Comparison of ENCODE assay signal across 25 cellular contexts in the genomic region with DNA sequence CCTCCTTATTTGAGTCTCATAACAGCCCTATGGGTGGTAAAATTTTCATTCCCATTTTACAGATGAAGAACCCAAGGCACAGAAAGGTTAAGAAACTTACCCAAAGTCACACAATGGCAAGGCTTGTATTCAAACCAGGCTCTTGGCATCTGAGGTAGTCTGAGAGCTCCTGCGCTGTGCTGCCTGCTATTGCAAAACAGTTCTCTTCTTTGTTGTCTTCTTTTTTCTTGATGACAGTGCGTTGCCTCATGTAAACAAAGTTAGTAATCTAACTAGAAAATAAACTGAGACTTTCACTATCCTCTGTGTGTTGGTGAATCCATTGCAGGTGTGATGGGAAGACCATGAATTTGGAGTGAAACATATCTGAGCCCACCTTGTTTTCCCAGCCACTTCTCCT.
DNase-seq lines count a peak whose midpoint lies in the region; ATAC-seq, FAIRE-seq and TF ChIP-seq lines count a peak whose summit lies in the region.
"Had no signal": no experiment of that assay in that cellular context is flagged by ENCODE, and none has a peak within 500 bp of the region (broad histone marks: within the 10 kb centered on the region; RNA-seq: fewer than 3 reads in every experiment).

No MANE protein-coding gene starts in this region.

- no peak for ATAC-seq in GM12878
- ATAC-seq: PC-3 had no signal

- no peak for TF ChIP-seq RAD21 in GM12878 (IDR thresholded peaks at IDR 0.05; ENCODE audit: insufficient read depth, low read depth, low read length)

- H3K27ac ChIP-seq in GM12878 (ENCODE audit: control insufficient read depth, insufficient read depth) (peak overlapping the region; percentile 43), neutrophil (peak overlapping the region; percentile 95)
- H3K27ac ChIP-seq: GM23248, KMS-11, SK-N-MC had no signal

- peaks cover 58% of the 10 kb centered on the region for H3K4me1 Mint-ChIP-seq in CD14-positive monocyte

- H3K27me3 ChIP-seq in GM12878 (replicated peaks in 1 of 2; ENCODE audit: control insufficient read depth in 2 of 2, insufficient read depth in 2 of 2, low read length in 1 of 2) (no peaks in the 10 kb centered on the region), neutrophil (no peaks in the 10 kb centered on the region), BE2C (no peaks in the 10 kb centered on the region)

- no peak overlapping the region for H3K9ac ChIP-seq in GM12878 (ENCODE audit: control insufficient read depth, insufficient read depth, low read length)
- H3K9ac ChIP-seq: GM23248, KMS-11 had no signal

- SMC1A ChIA-PET in GM12878 (lab: Charles Lee; ENCODE audit: uncharacterized antibody, unreplicated experiment), result no interaction called here

- peaks cover 55% of the 10 kb centered on the region for H3K4me1 ChIP-seq in GM12878 (ENCODE audit: control insufficient read depth, insufficient read depth, low read length)
- peaks cover 84 to 100% of the 10 kb centered on the region in 2 experiments for H3K4me1 ChIP-seq in neutrophil (ENCODE audit: control insufficient read depth in 1 of 2, insufficient read depth in 1 of 2, low read depth in 1 of 2, low read length in 1 of 2)
- H3K4me1 ChIP-seq in BE2C, result no peaks in the 10 kb centered on the region

- in situ Hi-C loops in GM12878 (cut with MboI), result no loop called here

- POLR2A ChIA-PET in GM12878 (lab: Charles Lee), result no interaction called here

- H3K9me3 ChIP-seq in GM12878 (replicated peaks; ENCODE audit: control insufficient read depth, insufficient read depth, low read length) (no peaks in the 10 kb centered on the region), neutrophil (no peaks in the 10 kb centered on the region), BE2C (no peaks in the 10 kb centered on the region)

- intact Hi-C loops in CD14-positive monocyte (cut with micrococcal nuclease), result no loop called here
- intact Hi-C loops in GM12878 (cut with micrococcal nuclease; ENCODE audit: unreplicated experiment), result no loop called here

- H3K36me3 Mint-ChIP-seq in CD14-positive monocyte, result no peaks in the 10 kb centered on the region
- H3K36me3 Mint-ChIP-seq: CD4-positive, CD25-positive, alpha-beta regulatory T cell had no signal

- H2AFZ ChIP-seq in GM12878 (ENCODE audit: control insufficient read depth, low read depth, low read length), result no peak overlapping the region
- H2AFZ ChIP-seq: GM23248 had no signal

- WGBS in GM12878 (ENCODE audit: insufficient coverage, insufficient replicate concordance, low lambda C conversion rate, missing lambda C conversion rate), result 98% methylated on average over 2 of the region's 2 CpGs

- H3K4me3 Mint-ChIP-seq in CD14-positive monocyte, result peak overlapping the region in 1 of 2 donors; percentile 30
- H3K4me3 Mint-ChIP-seq: CD4-positive, CD25-positive, alpha-beta regulatory T cell; H9 had no signal

- H3K4me2 ChIP-seq in GM12878 (ENCODE audit: control insufficient read depth, insufficient read depth), result no peak overlapping the region
- H3K4me2 ChIP-seq: KMS-11 had no signal

- RAD21 ChIA-PET in GM12878 (lab: Charles Lee; ENCODE audit: unreplicated experiment), result interaction anchor here (1.4 kb wide), 1 partner anchor 42 kb away, joined by 3 read pairs; no protein-coding TSS in a partner anchor

- no peaks in the 10 kb centered on the region for H4K20me1 ChIP-seq in GM12878 (ENCODE audit: control insufficient read depth, insufficient read depth)

- no peaks in the 10 kb centered on the region for H3K36me3 ChIP-seq in GM12878 (ENCODE audit: control insufficient read depth in 2 of 2, insufficient read depth in 2 of 2, low read length in 1 of 2)
- H3K36me3 ChIP-seq in neutrophil, result no peaks in the 10 kb centered on the region
- H3K36me3 ChIP-seq in BE2C, result no peaks in the 10 kb centered on the region

- H3K4me3 ChIP-seq in GM12878 (no peak overlapping the region), neutrophil (ENCODE audit: low read depth in 1 of 2, low read length in 1 of 2) (peak overlapping the region; percentile 65 to 68), BE2C (ENCODE audit: low read depth, low read length) (no peak overlapping the region)
- H3K4me3 ChIP-seq: GM23248, SK-N-MC had no signal

- peaks cover 0 to 3% (median 0%) of the 10 kb centered on the region in 7 donors for H3K9me3 Mint-ChIP-seq in CD14-positive monocyte
- H3K9me3 Mint-ChIP-seq: H9 had no signal

- no peak for TF ChIP-seq EP300 in GM12878 (IDR thresholded peaks at IDR 0.05; ENCODE audit: borderline replicate concordance in 1 of 2, control insufficient read depth in 1 of 2, low read depth in 2 of 2, low read length in 2 of 2)

- no peaks in the 10 kb centered on the region for H3K79me2 ChIP-seq in GM12878 (ENCODE audit: control insufficient read depth, insufficient read depth, low read length)

- TF ChIP-seq CTCF in CD14-positive monocyte (IDR thresholded peaks at IDR 0.05), result no peak
- no peak for TF ChIP-seq CTCF in GM12878 (IDR thresholded peaks at IDR 0.05 in 2 of 3, conservative IDR thresholded peaks at IDR 0.05 in 1 of 3; ENCODE audit: control insufficient read depth in 2 of 3, extremely low read depth in 1 of 3, insufficient read depth in 1 of 3, low read depth in 3 of 3, low read length in 3 of 3)
- TF ChIP-seq CTCF in neutrophil (IDR thresholded peaks at IDR 0.05), result no peak
- no peak for TF ChIP-seq CTCF in BE2C (IDR thresholded peaks at IDR 0.05; ENCODE audit: low read depth, low read length)

- CTCF ChIA-PET in GM12878 (lab: Yijun Ruan, JAX), result no interaction called here

- DNase-seq in CD14-positive monocyte (ENCODE audit: low spot score) (no peak), HCEC 1CT (peak; percentile 24), GM12878 (ENCODE audit: low read depth, low spot score) (no peak), BE2C (no peak), LoVo (ENCODE audit: low spot score) (no peak), GDM1 (lab: John Stamatoyannopoulos, UW) (no peak)
- DNase-seq: CD4-positive, CD25-positive, alpha-beta regulatory T cell; DMS79; GM23248; H9; IMR-90; NCI-H1417; NCI-H1694 treated with DMSO at 0.1 percent for 48 hours; NCI-H2081 treated with DMSO at 0.1 percent for 48 hours; NCI-H2171 treated with DMSO at 0.1 percent for 48 hours; NCI-H524 treated with DMSO at 0.1 percent for 48 hours; NCI-H82; PC-3; Right ventricle myocardium superior; T-helper 2 cell had no signal

- TF ChIP-seq POLR2A in GM12878 (IDR thresholded peaks at IDR 0.05; ENCODE audit: low read depth, low read length), result no peak

- no TSS peak for BruUV-seq in GM12878 (replicated peaks; lab: Mats Ljungman, UMichigan)

- peaks cover 0 to 1% (median 0%) of the 10 kb centered on the region in 3 donors for H3K27me3 Mint-ChIP-seq in CD14-positive monocyte (ENCODE audit: low read depth in 3 of 3)
- H3K27me3 Mint-ChIP-seq: CD4-positive, CD25-positive, alpha-beta regulatory T cell had no signal

- H3K27ac Mint-ChIP-seq in CD14-positive monocyte, result peak overlapping the region in 4 of 7 donors; percentile 23 to 63 (median 44)
- H3K27ac Mint-ChIP-seq: H9 had no signal

- FAIRE-seq in GM12878 (lab: Jason Lieb, UNC), result no peak
- FAIRE-seq: A204.1, HTR-8/SVneo had no signal

TF ChIP-seq in GM12878, 131 proteins besides CTCF, POLR2A, EP300 and RAD21:
- TF ChIP-seq ZNF384 (IDR thresholded peaks at IDR 0.05; ENCODE audit: borderline replicate concordance, low read depth, low read length) (no peak), KAT2A (conservative IDR thresholded peaks at IDR 0.05; ENCODE audit: control insufficient read depth, low read depth, low read length) (no peak)
- TF ChIP-seq, protein P1, sequence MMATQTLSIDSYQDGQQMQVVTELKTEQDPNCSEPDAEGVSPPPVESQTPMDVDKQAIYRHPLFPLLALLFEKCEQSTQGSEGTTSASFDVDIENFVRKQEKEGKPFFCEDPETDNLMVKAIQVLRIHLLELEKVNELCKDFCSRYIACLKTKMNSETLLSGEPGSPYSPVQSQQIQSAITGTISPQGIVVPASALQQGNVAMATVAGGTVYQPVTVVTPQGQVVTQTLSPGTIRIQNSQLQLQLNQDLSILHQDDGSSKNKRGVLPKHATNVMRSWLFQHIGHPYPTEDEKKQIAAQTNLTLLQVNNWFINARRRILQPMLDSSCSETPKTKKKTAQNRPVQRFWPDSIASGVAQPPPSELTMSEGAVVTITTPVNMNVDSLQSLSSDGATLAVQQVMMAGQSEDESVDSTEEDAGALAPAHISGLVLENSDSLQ (IDR thresholded peaks at IDR 0.05), result no peak

Comparison
In these comparisons a context has a peak if more than half of its experiments do, and no peak if none do; other contexts are left out.
1. H3K4me3 ChIP-seq: peak in neutrophil (2 of 2); none in GM12878 (single experiment) and BE2C (single experiment).